ENCODE assay signal across 1 cellular context in genomic region chr3:14841836-14842235, GRCh38.
TF ChIP-seq lines count a peak whose summit lies in the region.

No MANE protein-coding gene starts in this region.

TF ChIP-seq in K562, 482 proteins besides CTCF, POLR2A, EP300 and RAD21:
- TF ChIP-seq, protein P1, sequence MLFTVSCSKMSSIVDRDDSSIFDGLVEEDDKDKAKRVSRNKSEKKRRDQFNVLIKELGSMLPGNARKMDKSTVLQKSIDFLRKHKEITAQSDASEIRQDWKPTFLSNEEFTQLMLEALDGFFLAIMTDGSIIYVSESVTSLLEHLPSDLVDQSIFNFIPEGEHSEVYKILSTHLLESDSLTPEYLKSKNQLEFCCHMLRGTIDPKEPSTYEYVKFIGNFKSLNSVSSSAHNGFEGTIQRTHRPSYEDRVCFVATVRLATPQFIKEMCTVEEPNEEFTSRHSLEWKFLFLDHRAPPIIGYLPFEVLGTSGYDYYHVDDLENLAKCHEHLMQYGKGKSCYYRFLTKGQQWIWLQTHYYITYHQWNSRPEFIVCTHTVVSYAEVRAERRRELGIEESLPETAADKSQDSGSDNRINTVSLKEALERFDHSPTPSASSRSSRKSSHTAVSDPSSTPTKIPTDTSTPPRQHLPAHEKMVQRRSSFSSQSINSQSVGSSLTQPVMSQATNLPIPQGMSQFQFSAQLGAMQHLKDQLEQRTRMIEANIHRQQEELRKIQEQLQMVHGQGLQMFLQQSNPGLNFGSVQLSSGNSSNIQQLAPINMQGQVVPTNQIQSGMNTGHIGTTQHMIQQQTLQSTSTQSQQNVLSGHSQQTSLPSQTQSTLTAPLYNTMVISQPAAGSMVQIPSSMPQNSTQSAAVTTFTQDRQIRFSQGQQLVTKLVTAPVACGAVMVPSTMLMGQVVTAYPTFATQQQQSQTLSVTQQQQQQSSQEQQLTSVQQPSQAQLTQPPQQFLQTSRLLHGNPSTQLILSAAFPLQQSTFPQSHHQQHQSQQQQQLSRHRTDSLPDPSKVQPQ (CRISPR knock-in tag; IDR thresholded peaks at IDR 0.05; ENCODE audit: borderline replicate concordance) = no peak
- no peak for TF ChIP-seq PML (IDR thresholded peaks at IDR 0.05; ENCODE audit: low read length)
- no peak for TF ChIP-seq ELF4 (CRISPR knock-in tag; IDR thresholded peaks at IDR 0.05)
- TF ChIP-seq PYGO2 (tag; IDR thresholded peaks at IDR 0.05) = no peak
- TF ChIP-seq ZBTB7A (IDR thresholded peaks at IDR 0.05; ENCODE audit: borderline replicate concordance, control insufficient read depth, low read depth, low read length) = no peak
- no peak for TF ChIP-seq NFRKB (IDR thresholded peaks at IDR 0.05; ENCODE audit: low read depth)
- TF ChIP-seq CXXC5 (CRISPR knock-in tag; IDR thresholded peaks at IDR 0.05) = no peak
- no peak for TF ChIP-seq XRCC4 (IDR thresholded peaks at IDR 0.05; ENCODE audit: extremely low read depth, insufficient read depth, insufficient read length)
- TF ChIP-seq ZNF133 (CRISPR knock-in tag; IDR thresholded peaks at IDR 0.05) = no peak
- no peak for TF ChIP-seq ZEB2 (IDR thresholded peaks at IDR 0.05)
- TF ChIP-seq PHB (CRISPR knock-in tag; IDR thresholded peaks at IDR 0.05) = no peak
- no peak for TF ChIP-seq MTF1 (CRISPR knock-in tag; IDR thresholded peaks at IDR 0.05; ENCODE audit: borderline replicate concordance)
